Comparison of ENCODE assay signal across 20 cellular contexts in the genomic region with DNA sequence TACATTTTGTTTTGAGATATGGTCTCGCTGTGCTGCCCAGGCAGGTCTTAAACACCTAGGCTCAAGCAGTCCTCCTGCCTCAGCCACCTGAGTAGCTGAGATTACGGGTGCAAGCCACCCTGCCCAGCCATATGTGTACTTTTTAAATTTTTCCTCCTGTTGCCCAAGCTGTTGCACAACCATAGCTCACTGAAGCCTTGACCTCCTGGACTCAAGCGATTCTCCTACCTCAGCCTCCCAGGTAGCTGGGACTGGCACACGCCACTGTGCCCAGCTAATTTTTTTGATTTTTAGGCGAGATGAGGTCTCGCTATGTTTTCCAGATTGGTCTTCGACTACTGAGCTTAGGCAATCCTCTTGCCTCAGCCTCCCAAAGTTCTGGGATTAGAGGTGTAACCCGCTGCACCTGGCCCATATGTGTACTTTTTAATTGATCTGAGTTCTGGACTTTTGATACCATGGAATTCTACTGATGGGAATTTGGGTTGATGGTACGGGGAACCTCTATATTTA. TPM values are rescaled to one million over a fixed set of nuclear protein-coding genes. Genes with fewer than 3 reads are reported as not detected.
DNase-seq lines count a peak whose midpoint lies in the region; ATAC-seq and TF ChIP-seq lines count a peak whose summit lies in the region.
"Had no signal": no experiment of that assay in that cellular context is flagged by ENCODE, and none has a peak within 500 bp of the region (broad histone marks: within the 10 kb centered on the region; RNA-seq: fewer than 3 reads in every experiment).

No MANE protein-coding gene starts in this region.

- peaks cover 1% of the 10 kb centered on the region for H3K4me1 ChIP-seq in RWPE2 (ENCODE audit: insufficient read depth, poor library complexity, severe bottlenecking)
- peaks cover 17% of the 10 kb centered on the region for H3K4me1 ChIP-seq in body of pancreas
- H3K4me1 ChIP-seq in left lung, result peaks cover 0 to 23% of the 10 kb centered on the region in 2 donors
- H3K4me1 ChIP-seq: HAP-1 had no signal

- TF ChIP-seq POLR2A in body of pancreas (IDR thresholded peaks at IDR 0.05), result no peak

- H3K9me3 ChIP-seq in RWPE2 (ENCODE audit: severe bottlenecking) (no peaks in the 10 kb centered on the region), body of pancreas (no peaks in the 10 kb centered on the region), left lung (no peaks in the 10 kb centered on the region)
- H3K9me3 ChIP-seq: HAP-1, SJSA1 had no signal

- no peak for TF ChIP-seq CTCF in RWPE2 (IDR thresholded peaks at IDR 0.05; ENCODE audit: poor library complexity, severe bottlenecking)
- TF ChIP-seq CTCF in body of pancreas (IDR thresholded peaks at IDR 0.05), result no peak
- TF ChIP-seq CTCF in left lung (IDR thresholded peaks at IDR 0.05), result no peak
- TF ChIP-seq CTCF in progenitor cell of endocrine pancreas (IDR thresholded peaks at IDR 0.05; ENCODE audit: unreplicated experiment), result no peak

- H3K36me3 ChIP-seq in RWPE2 (ENCODE audit: low read depth), result peaks cover 90% of the 10 kb centered on the region
- peaks cover 0 to 6% of the 10 kb centered on the region in 2 donors for H3K36me3 ChIP-seq in body of pancreas (replicated peaks in 1 of 2; ENCODE audit: insufficient read depth in 1 of 2, low read depth in 2 of 2)
- peaks cover 0 to 42% of the 10 kb centered on the region in 2 donors for H3K36me3 ChIP-seq in left lung

- peak overlapping the region; percentile 46 for H3K27ac Mint-ChIP-seq in progenitor cell of endocrine pancreas
- no peak overlapping the region for H3K27ac Mint-ChIP-seq in activated naive CD4-positive, alpha-beta T cell treated with anti-CD3 and anti-CD28 coated beads, Interleukin-2, amount 10 ng/mL, durations not matched to agents 7 days and 5 days

- no peak overlapping the region for H3K4me3 ChIP-seq in RWPE2 (ENCODE audit: severe bottlenecking)
- no peak overlapping the region for H3K4me3 ChIP-seq in body of pancreas
- H3K4me3 ChIP-seq in left lung, result no peak overlapping the region
- H3K4me3 ChIP-seq: GM23248, HAP-1, K562, SJSA1 had no signal

- CTCF ChIA-PET in activated naive CD4-positive, alpha-beta T cell treated with anti-CD3 and anti-CD28 coated beads, Interleukin-2, amount 10 ng/mL, durations not matched to agents 7 days and 5 days (lab: Charles Lee), result interaction anchor here (0.6 kb wide), 1 partner anchor 295 kb away, joined by 3 read pairs; no protein-coding TSS in a partner anchor

- H3K36me3 Mint-ChIP-seq in progenitor cell of endocrine pancreas (ENCODE audit: insufficient read depth), result peaks cover 31% of the 10 kb centered on the region
- H3K36me3 Mint-ChIP-seq in activated naive CD4-positive, alpha-beta T cell treated with anti-CD3 and anti-CD28 coated beads, Interleukin-2, amount 10 ng/mL, durations not matched to agents 7 days and 5 days, result peaks cover 44% of the 10 kb centered on the region

- no peak overlapping the region for H3K4me3 Mint-ChIP-seq in progenitor cell of endocrine pancreas (ENCODE audit: low read depth)
- H3K4me3 Mint-ChIP-seq in activated naive CD4-positive, alpha-beta T cell treated with anti-CD3 and anti-CD28 coated beads, Interleukin-2, amount 10 ng/mL, durations not matched to agents 7 days and 5 days, result no peak overlapping the region

- H3K27me3 ChIP-seq in RWPE2 (ENCODE audit: insufficient read depth, poor library complexity, severe bottlenecking) (no peaks in the 10 kb centered on the region), body of pancreas (no peaks in the 10 kb centered on the region), left lung (no peaks in the 10 kb centered on the region)
- H3K27me3 ChIP-seq: SJSA1 had no signal

- no peak for DNase-seq in RWPE2 (ENCODE audit: low spot score)
- DNase-seq in body of pancreas, result peak in 2 of 4 donors; percentile 39 to 56
- DNase-seq in left lung, result no peak
- no peak for DNase-seq in progenitor cell of endocrine pancreas (ENCODE audit: low spot score, unreplicated experiment)
- DNase-seq in activated naive CD4-positive, alpha-beta T cell treated with anti-CD3 and anti-CD28 coated beads, Interleukin-2, amount 10 ng/mL, durations not matched to agents 7 days and 5 days, result no peak
- no peak for DNase-seq in stimulated activated CD4-positive, alpha-beta T cell treated with anti-CD3 and anti-CD28 coated beads, Interleukin-2, amount 100 ng/mL, for 48 hours
- DNase-seq: ACHN; C1 segment of cervical spinal cord; CD8-positive, alpha-beta memory T cell; DMS53; EL; GM23248; NCI-H1436; NCI-H2029; NCI-H345; NCI-H524 treated with DMSO at 0.1 percent for 48 hours had no signal

- ATAC-seq in RWPE2 (ENCODE audit: low read depth), result peak; percentile 16; the same call in 1 of the 3 replicates
- peak; percentile 55 for ATAC-seq in body of pancreas
- peak; percentile 48 for ATAC-seq in left lung
- no peak for ATAC-seq in HG02970 (IDR thresholded peaks at IDR 0.05; ENCODE audit: low FRiP score, unreplicated experiment)
- ATAC-seq: K562 had no signal

- H3K4me1 Mint-ChIP-seq in progenitor cell of endocrine pancreas (ENCODE audit: low read depth), result peaks cover 6% of the 10 kb centered on the region
- H3K4me1 Mint-ChIP-seq in activated naive CD4-positive, alpha-beta T cell treated with anti-CD3 and anti-CD28 coated beads, Interleukin-2, amount 10 ng/mL, durations not matched to agents 7 days and 5 days, result peaks cover 34% of the 10 kb centered on the region

- no peaks in the 10 kb centered on the region for H3K27me3 Mint-ChIP-seq in progenitor cell of endocrine pancreas
- H3K27me3 Mint-ChIP-seq in activated naive CD4-positive, alpha-beta T cell treated with anti-CD3 and anti-CD28 coated beads, Interleukin-2, amount 10 ng/mL, durations not matched to agents 7 days and 5 days, result no peaks in the 10 kb centered on the region
- H3K27me3 Mint-ChIP-seq: CD8-positive, alpha-beta memory T cell had no signal

- H3K27ac ChIP-seq in RWPE2 (ENCODE audit: poor library complexity, severe bottlenecking) (no peak overlapping the region), body of pancreas (no peak overlapping the region), left lung (no peak overlapping the region)
- H3K27ac ChIP-seq: GM23248, SJSA1 had no signal

- WGBS in body of pancreas, 2 donors, result 70 to 80% methylated on average over 9 of the region's 9 CpGs

- intact Hi-C loops in body of pancreas (cut with DNase I), result no loop called here
- intact Hi-C loops in left lung (cut with DNase I), result no loop called here

- H3K9me3 Mint-ChIP-seq in progenitor cell of endocrine pancreas (ENCODE audit: low read depth), result no peaks in the 10 kb centered on the region
- no peaks in the 10 kb centered on the region for H3K9me3 Mint-ChIP-seq in activated naive CD4-positive, alpha-beta T cell treated with anti-CD3 and anti-CD28 coated beads, Interleukin-2, amount 10 ng/mL, durations not matched to agents 7 days and 5 days
- H3K9me3 Mint-ChIP-seq: CD8-positive, alpha-beta memory T cell had no signal

RNA-seq across cellular contexts. Expression of gene ITCH, which starts 44.9 kb away (rescaled TPM):
- total RNA-seq in body of pancreas, result 10 to 100 TPM; 22.4 to 24.4 TPM
- 10 to 100 TPM; 52.9 to 59.6 TPM for total RNA-seq in left lung
- total RNA-seq in progenitor cell of endocrine pancreas, result 83.9 and 85.5 TPM in 2 replicates
